Comparison of ENCODE assay signal across 7 cellular contexts in genomic region chr12:97685360-97685759, GRCh38.
"Had no signal": no experiment of that assay in that cellular context is flagged by ENCODE, and none has a peak within 500 bp of the region (broad histone marks: within the 10 kb centered on the region; RNA-seq: fewer than 3 reads in every experiment).

No MANE protein-coding gene starts in this region.

- H3K4me1 Mint-ChIP-seq: GM23338, H9 had no signal

- DNase-seq: H9, HCEC 1CT, HFFc6, IMR-90, KBM-7 had no signal

- H3K4me2 ChIP-seq: GM23338, KMS-11 had no signal

- H2AFZ ChIP-seq: GM23338 had no signal

- H3K9ac ChIP-seq: KMS-11 had no signal

- H3K27ac ChIP-seq: KMS-11 had no signal

- H3K9me3 Mint-ChIP-seq: GM23338, H9 had no signal

- ATAC-seq: GM23338 had no signal

- H3K4me3 ChIP-seq: GM23338 had no signal

- H3K4me3 Mint-ChIP-seq: GM23338, H9, HFFc6 had no signal

- H3K27ac Mint-ChIP-seq: GM23338, H9, HFFc6 had no signal
